In the genomic region with DNA sequence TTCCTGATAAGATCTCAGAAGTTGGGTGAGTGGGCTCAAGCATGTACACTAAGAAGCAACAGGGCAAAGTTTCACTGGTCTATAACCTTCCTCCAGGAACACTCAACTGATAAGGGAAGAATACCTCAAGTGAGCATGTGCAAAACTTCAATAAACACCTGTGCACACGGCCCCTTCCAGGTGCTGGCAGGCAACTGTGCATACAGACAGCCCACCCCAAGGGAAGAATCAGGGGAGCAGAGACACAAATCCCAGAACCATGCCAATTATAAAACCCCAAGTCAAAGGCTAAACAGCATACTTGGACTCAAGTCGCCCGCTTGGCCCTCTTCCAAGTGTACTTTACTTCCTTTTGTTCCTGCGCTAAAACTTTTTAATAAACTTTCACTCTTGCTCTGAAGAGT, we compare ENCODE assay signal across 18 cellular contexts.
DNase-seq lines count a peak whose midpoint lies in the region; ATAC-seq and TF ChIP-seq lines count a peak whose summit lies in the region.
"Had no signal": no experiment of that assay in that cellular context is flagged by ENCODE, and none has a peak within 500 bp of the region (broad histone marks: within the 10 kb centered on the region; RNA-seq: fewer than 3 reads in every experiment).

No MANE protein-coding gene starts in this region.

- ATAC-seq in lung (ENCODE audit: insufficient read depth, low FRiP score), result no peak
- ATAC-seq in gastroesophageal sphincter, result no peak
- ATAC-seq in SK-N-SH treated with all-trans-retinoic acid at 6 μM for 48 hours, result no peak
- ATAC-seq: Right ventricle myocardium inferior had no signal

- WGBS in lung, 2 donors, result 47 to 77% methylated on average over 4 of the region's 4 CpGs
- 20 to 49% methylated on average over 1 to 4 of the region's 4 CpGs for WGBS in transverse colon (ENCODE audit: low coverage in 1 of 2), 2 donors
- 48 to 55% methylated on average over 4 of the region's 4 CpGs for WGBS in gastroesophageal sphincter (ENCODE audit: low coverage in 1 of 2), 2 donors

- TF ChIP-seq EP300 in transverse colon (IDR thresholded peaks at IDR 0.05; ENCODE audit: low read depth) (no peak), gastroesophageal sphincter (IDR thresholded peaks at IDR 0.05) (no peak)

- in situ Hi-C loops in transverse colon (cut with MboI; ENCODE audit: low pct_ligation_motif_present in 1 of 4, low pct_unique_long_range_greater_than_20kb in 1 of 4, low sequenced_read_pairs in 3 of 4), result no loop called here

- H3K36me3 ChIP-seq in lung (ENCODE audit: control insufficient read depth in 2 of 2, insufficient read depth in 2 of 2, low read length in 2 of 2) (no peaks in the 10 kb centered on the region), transverse colon (no peaks in the 10 kb centered on the region), gastroesophageal sphincter (no peaks in the 10 kb centered on the region)
- H3K36me3 ChIP-seq: adrenal gland, sigmoid colon had no signal

- TF ChIP-seq POLR2A in transverse colon (IDR thresholded peaks at IDR 0.05), result no peak
- no peak for TF ChIP-seq POLR2A in gastroesophageal sphincter (IDR thresholded peaks at IDR 0.05)

- no peaks in the 10 kb centered on the region for H3K27me3 ChIP-seq in lung (ENCODE audit: control insufficient read depth, insufficient read depth)
- H3K27me3 ChIP-seq in transverse colon, result no peaks in the 10 kb centered on the region
- H3K27me3 ChIP-seq in gastroesophageal sphincter, result no peaks in the 10 kb centered on the region
- H3K27me3 ChIP-seq: adrenal gland, sigmoid colon, testis had no signal

- H3K4me3 ChIP-seq in lung (no peak overlapping the region), transverse colon (no peak overlapping the region), gastroesophageal sphincter (no peak overlapping the region)
- H3K4me3 ChIP-seq: adrenal gland, sigmoid colon, testis had no signal

- TF ChIP-seq CTCF in lung (IDR thresholded peaks at IDR 0.05; ENCODE audit: control extremely low read depth, extremely low read depth) (no peak), transverse colon (IDR thresholded peaks at IDR 0.05) (no peak), gastroesophageal sphincter (IDR thresholded peaks at IDR 0.05) (no peak)

- no peaks in the 10 kb centered on the region for H3K9me3 ChIP-seq in lung (ENCODE audit: control insufficient read depth in 2 of 2, insufficient read depth in 1 of 2, low read length in 1 of 2)
- no peaks in the 10 kb centered on the region for H3K9me3 ChIP-seq in transverse colon
- H3K9me3 ChIP-seq in gastroesophageal sphincter, result no peaks in the 10 kb centered on the region
- H3K9me3 ChIP-seq: adrenal gland, sigmoid colon, testis had no signal

- H3K27ac ChIP-seq in angular gyrus (ENCODE audit: low read depth, low read length) (peak overlapping the region; percentile 88), lung (ENCODE audit: low read depth in 1 of 2, low read length in 1 of 2) (peak overlapping the region in 1 of 2 donors; percentile 77), transverse colon (peak overlapping the region; percentile 67 to 79 (median 74)), gastroesophageal sphincter (peak overlapping the region in 1 of 4 donors; percentile 65)
- H3K27ac ChIP-seq: 22Rv1, testis had no signal

- intact Hi-C loops in transverse colon (cut with DNase I; ENCODE audit: low total_unique reads), result no loop called here

- DNase-seq in DMS79 treated with DMSO at 0.1 percent for 48 hours (lab: John Stamatoyannopoulos, UW) (peak; percentile 10), DMS79 (lab: John Stamatoyannopoulos, UW) (no peak), lung (ENCODE audit: low spot score) (peak; percentile 38), transverse colon (peak; percentile 41), middle frontal gyrus (ENCODE audit: extremely low spot score, low spot score) (no peak)
- DNase-seq: activated B cell treated with CpG ODN at 0.5 μM for 24 hours, adrenal gland, H9, kidney glomerular epithelial cell, NCI-H1436, NCI-H345, sigmoid colon, testis had no signal

- H3K4me1 ChIP-seq in lung (ENCODE audit: control insufficient read depth in 2 of 2, insufficient read depth in 2 of 2, low read length in 2 of 2), result peaks cover 6 to 19% of the 10 kb centered on the region in 2 donors
- peaks cover 16 to 63% (median 38%) of the 10 kb centered on the region in 4 donors for H3K4me1 ChIP-seq in transverse colon
- H3K4me1 ChIP-seq in gastroesophageal sphincter, result peaks cover 4 to 56% (median 7%) of the 10 kb centered on the region in 3 donors
- H3K4me1 ChIP-seq: testis had no signal

TF ChIP-seq in SK-N-SH treated with all-trans-retinoic acid at 6 μM for 48 hours, 23 proteins besides CTCF, POLR2A, EP300 and RAD21:
- no peak for TF ChIP-seq TOX (CRISPR knock-in tag; IDR thresholded peaks at IDR 0.05; ENCODE audit: borderline replicate concordance)
- TF ChIP-seq ESRRG (CRISPR knock-in tag; IDR thresholded peaks at IDR 0.05), result no peak
- no peak for TF ChIP-seq BACH2 (CRISPR knock-in tag; IDR thresholded peaks at IDR 0.05; ENCODE audit: borderline replicate concordance)
- no peak for TF ChIP-seq ZFP3 (CRISPR knock-in tag; IDR thresholded peaks at IDR 0.05)
- no peak for TF ChIP-seq ZNF70 (CRISPR knock-in tag; IDR thresholded peaks at IDR 0.05)
- no peak for TF ChIP-seq ZNF8 (CRISPR knock-in tag; IDR thresholded peaks at IDR 0.05)
- TF ChIP-seq, protein P1, sequence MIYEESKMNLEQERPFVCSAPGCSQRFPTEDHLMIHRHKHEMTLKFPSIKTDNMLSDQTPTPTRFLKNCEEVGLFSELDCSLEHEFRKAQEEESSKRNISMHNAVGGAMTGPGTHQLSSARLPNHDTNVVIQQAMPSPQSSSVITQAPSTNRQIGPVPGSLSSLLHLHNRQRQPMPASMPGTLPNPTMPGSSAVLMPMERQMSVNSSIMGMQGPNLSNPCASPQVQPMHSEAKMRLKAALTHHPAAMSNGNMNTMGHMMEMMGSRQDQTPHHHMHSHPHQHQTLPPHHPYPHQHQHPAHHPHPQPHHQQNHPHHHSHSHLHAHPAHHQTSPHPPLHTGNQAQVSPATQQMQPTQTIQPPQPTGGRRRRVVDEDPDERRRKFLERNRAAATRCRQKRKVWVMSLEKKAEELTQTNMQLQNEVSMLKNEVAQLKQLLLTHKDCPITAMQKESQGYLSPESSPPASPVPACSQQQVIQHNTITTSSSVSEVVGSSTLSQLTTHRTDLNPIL (CRISPR knock-in tag; IDR thresholded peaks at IDR 0.05; ENCODE audit: low read depth), result no peak
- TF ChIP-seq CSDC2 (CRISPR knock-in tag; IDR thresholded peaks at IDR 0.05), result no peak

Comparison
In these comparisons a context has a peak if more than half of its experiments do, and no peak if none do; other contexts are left out.
1. DNase-seq: peak in DMS79 treated with DMSO at 0.1 percent for 48 hours (single experiment), lung (single experiment) and transverse colon (single experiment); none in DMS79 (single experiment) and middle frontal gyrus (single experiment).